ENCODE assay signal across 1 cellular context in the genomic region with DNA sequence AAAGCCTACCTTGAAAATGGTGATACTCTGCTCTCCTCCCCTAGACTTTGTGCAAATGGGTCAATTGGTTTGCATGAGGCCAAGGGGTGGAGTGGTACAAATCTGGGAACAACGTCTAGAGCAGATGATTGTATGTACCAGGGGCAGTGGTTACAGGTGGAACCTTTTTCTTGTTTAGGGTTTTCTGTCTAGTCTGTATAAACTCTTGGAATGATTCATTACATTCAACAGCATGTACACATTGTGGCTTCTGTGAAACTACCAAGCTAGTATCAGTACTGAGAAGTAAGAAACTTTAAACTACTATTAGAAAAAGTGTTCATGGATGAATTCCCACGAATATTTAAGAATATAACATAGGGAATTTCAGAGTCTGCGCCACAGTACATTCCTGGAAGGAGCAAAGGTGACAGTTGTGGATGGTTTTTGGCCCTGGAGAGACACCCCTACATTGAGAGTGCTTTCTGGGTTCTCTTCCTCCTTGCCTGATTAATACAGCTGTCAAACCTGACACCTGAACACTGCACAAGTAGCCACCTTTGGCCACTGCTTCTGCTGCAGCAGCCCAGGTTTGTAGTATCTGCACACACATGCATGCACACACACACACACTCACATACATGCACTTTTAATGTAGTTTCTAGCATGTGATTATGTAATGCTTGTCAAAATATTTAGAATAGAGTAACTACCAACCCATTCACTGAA.
TF ChIP-seq lines count a peak whose summit lies in the region.

No MANE protein-coding gene starts in this region.

TF ChIP-seq in WTC11, 78 proteins besides CTCF, POLR2A, EP300 and RAD21 (continued from another document):
- TF ChIP-seq ERG (CRISPR knock-in tag; IDR thresholded peaks at IDR 0.05) (no peak), JAZF1 (CRISPR knock-in tag; IDR thresholded peaks at IDR 0.05) (no peak), PREB (CRISPR knock-in tag; IDR thresholded peaks at IDR 0.05; ENCODE audit: borderline replicate concordance) (no peak), STAT6 (CRISPR knock-in tag; conservative IDR thresholded peaks at IDR 0.05; ENCODE audit: low read depth) (no peak)
